Comparison of ENCODE assay signal across 29 cellular contexts in genomic region chr5:2138896-2139295, GRCh38.
"Had no signal": no experiment of that assay in that cellular context is flagged by ENCODE, and none has a peak within 500 bp of the region (broad histone marks: within the 10 kb centered on the region; RNA-seq: fewer than 3 reads in every experiment).

No MANE protein-coding gene starts in this region.

- H3K36me3 Mint-ChIP-seq: activated CD8-positive, alpha-beta memory T cell treated with anti-CD3 and anti-CD28 coated beads, Interleukin-2, amount 10 ng/mL, durations not matched to agents 7 days and 5 days; activated naive CD4-positive, alpha-beta T cell treated with anti-CD3 and anti-CD28 coated beads, Interleukin-2, amount 10 ng/mL, durations not matched to agents 7 days and 5 days; activated naive CD8-positive, alpha-beta T cell had no signal

- H3K4me3 Mint-ChIP-seq: activated B cell treated with CpG ODN at 0.5 μM for 24 hours; activated CD8-positive, alpha-beta memory T cell treated with anti-CD3 and anti-CD28 coated beads, Interleukin-2, amount 10 ng/mL, durations not matched to agents 7 days and 5 days; activated CD8-positive, alpha-beta T cell treated with anti-CD3 and anti-CD28 coated beads for 36 hours; activated naive CD4-positive, alpha-beta T cell treated with anti-CD3 and anti-CD28 coated beads, Interleukin-2, amount 10 ng/mL, durations not matched to agents 7 days and 5 days; activated naive CD8-positive, alpha-beta T cell; activated T-helper 1 cell treated with anti-CD3 and anti-CD28 coated beads, Interleukin-12 subunit alpha, Interleukin-12 subunit beta, Interleukin-2, Interleukin-4 antibody, amounts not matched to agents 30 ng/mL and 10 ng/mL and 1 ng/mL, durations not matched to agents 14 hours and 24 hours and 36 hours; T-helper 17 cell; T-helper 2 cell treated with Interferon-gamma antibody and Interleukin-4, amounts not matched to agents 5 μg/mL and 100 μg/mL, for 36 hours had no signal

- H3K27ac Mint-ChIP-seq: activated B cell treated with CpG ODN at 0.5 μM for 24 hours; activated CD8-positive, alpha-beta memory T cell treated with anti-CD3 and anti-CD28 coated beads, Interleukin-2, amount 10 ng/mL, durations not matched to agents 7 days and 5 days; activated CD8-positive, alpha-beta T cell treated with anti-CD3 and anti-CD28 coated beads for 36 hours; activated naive CD4-positive, alpha-beta T cell treated with anti-CD3 and anti-CD28 coated beads, Interleukin-2, amount 10 ng/mL, durations not matched to agents 7 days and 5 days; activated naive CD8-positive, alpha-beta T cell; activated T-helper 1 cell treated with anti-CD3 and anti-CD28 coated beads, Interleukin-12 subunit alpha, Interleukin-12 subunit beta, Interleukin-2, Interleukin-4 antibody, amounts not matched to agents 30 ng/mL and 10 ng/mL and 1 ng/mL, durations not matched to agents 14 hours and 24 hours and 36 hours; activated T-helper 2 cell treated with anti-CD3 and anti-CD28 coated beads, Interferon-gamma antibody, Interleukin-2, Interleukin-4, amounts not matched to agents 10 μg/mL and 5 μg/mL and 100 μg/mL, durations not matched to agents 14 hours and 24 hours and 36 hours; T-helper 17 cell; T-helper 2 cell treated with Interferon-gamma antibody and Interleukin-4, amounts not matched to agents 5 μg/mL and 100 μg/mL, for 36 hours had no signal

- H3K9me3 Mint-ChIP-seq: activated B cell treated with CpG ODN at 0.5 μM for 24 hours; activated CD8-positive, alpha-beta T cell treated with anti-CD3 and anti-CD28 coated beads for 36 hours; activated naive CD4-positive, alpha-beta T cell treated with anti-CD3 and anti-CD28 coated beads, Interleukin-2, amount 10 ng/mL, durations not matched to agents 7 days and 5 days; T-helper 2 cell treated with Interferon-gamma antibody and Interleukin-4, amounts not matched to agents 5 μg/mL and 100 μg/mL, for 36 hours had no signal

- H3K4me1 ChIP-seq: gastroesophageal sphincter had no signal

- DNase-seq: activated B cell treated with CpG ODN at 0.5 μM for 24 hours; activated CD4-positive, alpha-beta T cell treated with anti-CD3 and anti-CD28 coated beads for 48 hours; activated CD4-positive, alpha-beta T cell treated with anti-CD3 and anti-CD28 coated beads, Interleukin-2, amount 50 U/mL, for 1 hour; activated CD4-positive, alpha-beta T cell treated with anti-CD3 and anti-CD28 coated beads, Interleukin-2, amount 50 U/mL, for 48 hours; activated CD8-positive, alpha-beta memory T cell treated with anti-CD3 and anti-CD28 coated beads, Interleukin-2, amount 10 ng/mL, durations not matched to agents 7 days and 5 days; activated CD8-positive, alpha-beta memory T cell treated with anti-CD3 and anti-CD28 coated beads, Interleukin-2, amount 50 U/mL, for 4 hours; activated CD8-positive, alpha-beta T cell treated with anti-CD3 and anti-CD28 coated beads for 36 hours; activated effector memory CD4-positive, alpha-beta T cell treated with anti-CD3 and anti-CD28 coated beads, Interleukin-2, amount 50 U/mL, for 16 hours; activated naive CD4-positive, alpha-beta T cell treated with anti-CD3 and anti-CD28 coated beads, Interleukin-2, amount 10 ng/mL, durations not matched to agents 7 days and 5 days; activated T-cell treated with anti-CD3 and anti-CD28 coated beads, Interleukin-2, amount 50 U/mL, for 1 hour; activated T-cell treated with anti-CD3 and anti-CD28 coated beads, Interleukin-2, amount 50 U/mL, for 48 hours; amniotic stem cell; anterior cingulate cortex; brain microvascular endothelial cell; caudate nucleus; effector CD8-positive, alpha-beta T cell; esophagus squamous epithelium; foreskin melanocyte; T-helper 1 cell; T-helper 17 cell; T1000; WERI-Rb-1 had no signal

- H3K27me3 Mint-ChIP-seq: activated B cell treated with CpG ODN at 0.5 μM for 24 hours; activated CD8-positive, alpha-beta memory T cell treated with anti-CD3 and anti-CD28 coated beads, Interleukin-2, amount 10 ng/mL, durations not matched to agents 7 days and 5 days had no signal

- H3K27me3 ChIP-seq: brain microvascular endothelial cell had no signal

- H3K27ac ChIP-seq: brain microvascular endothelial cell, epithelial cell of prostate, esophagus squamous epithelium, gastroesophageal sphincter, WERI-Rb-1 had no signal

- ATAC-seq: activated CD4-positive, CD25-positive, alpha-beta regulatory T cell treated with anti-CD3 and anti-CD28 coated beads, Interleukin-2, amount 50 U/mL, for 24 hours; activated CD8-positive, alpha-beta memory T cell treated with anti-CD3 and anti-CD28 coated beads, Interleukin-2, amount 10 ng/mL, durations not matched to agents 7 days and 5 days; activated CD8-positive, alpha-beta T cell treated with anti-CD3 and anti-CD28 coated beads for 36 hours; gastroesophageal sphincter; T-helper 17 cell had no signal

- H3K4me1 Mint-ChIP-seq: activated B cell treated with CpG ODN at 0.5 μM for 24 hours; activated CD8-positive, alpha-beta memory T cell treated with anti-CD3 and anti-CD28 coated beads, Interleukin-2, amount 10 ng/mL, durations not matched to agents 7 days and 5 days; activated naive CD4-positive, alpha-beta T cell treated with anti-CD3 and anti-CD28 coated beads, Interleukin-2, amount 10 ng/mL, durations not matched to agents 7 days and 5 days had no signal

- H3K36me3 ChIP-seq: brain microvascular endothelial cell, esophagus squamous epithelium, gastroesophageal sphincter, WERI-Rb-1 had no signal

- H3K4me3 ChIP-seq: esophagus squamous epithelium, gastroesophageal sphincter had no signal
